In genomic region chr10:109668703-109669102, GRCh38 we compare ENCODE assay signal across 39 cellular contexts.
"Had no signal": no experiment of that assay in that cellular context is flagged by ENCODE, and none has a peak within 500 bp of the region (broad histone marks: within the 10 kb centered on the region; RNA-seq: fewer than 3 reads in every experiment).

No MANE protein-coding gene starts in this region.

- H3K9me3 ChIP-seq: adrenal gland, ascending aorta, body of pancreas had no signal

- DNase-seq: activated effector memory CD4-positive, alpha-beta T cell treated with anti-CD3 and anti-CD28 coated beads, Interleukin-2, amount 50 U/mL, for 16 hours; activated effector memory CD4-positive, alpha-beta T cell treated with Interleukin-2 at 50 U/mL for 16 hours; activated gamma-delta T cell; activated gamma-delta T cell treated with Interleukin-2 at 50 U/mL for 16 hours; activated naive CD4-positive, alpha-beta T cell; activated naive CD4-positive, alpha-beta T cell treated with anti-CD3 and anti-CD28 coated beads for 36 hours; activated naive CD4-positive, alpha-beta T cell treated with anti-CD3 and anti-CD28 coated beads, Interleukin-2, amount 10 ng/mL, durations not matched to agents 7 days and 5 days; activated naive CD4-positive, alpha-beta T cell treated with anti-CD3 and anti-CD28 coated beads, Interleukin-2, amount 50 U/mL, for 16 hours; activated naive CD4-positive, alpha-beta T cell treated with Interleukin-2 at 50 U/mL for 16 hours; activated naive CD8-positive, alpha-beta T cell treated with anti-CD3 and anti-CD28 coated beads for 36 hours; activated naive CD8-positive, alpha-beta T cell treated with anti-CD3 and anti-CD28 coated beads, Interleukin-2, amount 10 ng/mL, durations not matched to agents 7 days and 5 days; activated naive CD8-positive, alpha-beta T cell treated with anti-CD3 and anti-CD28 coated beads, Interleukin-2, amount 50 U/mL, for 24 hours; activated T-cell treated with anti-CD3 and anti-CD28 coated beads, Interleukin-2, amount 50 U/mL, for 1 hour; activated T-cell treated with anti-CD3 and anti-CD28 coated beads, Interleukin-2, amount 50 U/mL, for 24 hours; activated T-cell treated with anti-CD3 and anti-CD28 coated beads, Interleukin-2, amount 50 U/mL, for 4 hours; activated T-cell treated with anti-CD3 and anti-CD28 coated beads, Interleukin-2, amount 50 U/mL, for 48 hours; activated T-cell treated with anti-CD3 and anti-CD28 coated beads, Interleukin-2, amount 50 U/mL, for 72 hours; adrenal gland; amniotic stem cell; amygdala; anterior cingulate cortex; aorta; body of pancreas; brain microvascular endothelial cell; caudate nucleus; central memory CD4-positive, alpha-beta T cell; cerebellar nuclear complex had no signal

- H3K27ac Mint-ChIP-seq: activated naive CD4-positive, alpha-beta T cell treated with anti-CD3 and anti-CD28 coated beads for 36 hours; activated naive CD4-positive, alpha-beta T cell treated with anti-CD3 and anti-CD28 coated beads, Interleukin-2, amount 50 U/mL, for 24 hours; activated naive CD4-positive, alpha-beta T cell treated with anti-CD3 and anti-CD28 coated beads, Interleukin-2, amount 50 U/mL, for 72 hours; activated naive CD8-positive, alpha-beta T cell; activated naive CD8-positive, alpha-beta T cell treated with anti-CD3 and anti-CD28 coated beads for 36 hours; activated naive CD8-positive, alpha-beta T cell treated with anti-CD3 and anti-CD28 coated beads, Interleukin-2, amount 10 ng/mL, durations not matched to agents 7 days and 5 days; activated naive CD8-positive, alpha-beta T cell treated with anti-CD3 and anti-CD28 coated beads, Interleukin-2, amount 50 U/mL, for 24 hours; activated T-cell treated with anti-CD3 and anti-CD28 coated beads, Interleukin-2, amount 50 U/mL, for 24 hours; activated T-cell treated with anti-CD3 and anti-CD28 coated beads, Interleukin-2, amount 50 U/mL, for 72 hours; activated T-helper 1 cell treated with anti-CD3 and anti-CD28 coated beads, Interleukin-12 subunit alpha, Interleukin-12 subunit beta, Interleukin-2, Interleukin-4 antibody, amounts not matched to agents 30 ng/mL and 10 ng/mL and 1 ng/mL, durations not matched to agents 14 hours and 24 hours and 36 hours; activated T-helper 17 cell treated with anti-CD3 and anti-CD28 coated beads, Interleukin-2, amount 50 U/mL, for 72 hours; activated T-helper 2 cell treated with anti-CD3 and anti-CD28 coated beads, Interferon-gamma antibody, Interleukin-2, Interleukin-4, amounts not matched to agents 10 μg/mL and 5 μg/mL and 100 μg/mL, durations not matched to agents 14 hours and 24 hours and 36 hours; brain had no signal

- H3K36me3 ChIP-seq: adrenal gland, ascending aorta, brain microvascular endothelial cell, breast epithelium, cardiac muscle cell had no signal

- H3K4me3 ChIP-seq: adrenal gland, ascending aorta, body of pancreas, breast epithelium, cardiac muscle cell had no signal

- FAIRE-seq: astrocyte had no signal

- H3K27me3 Mint-ChIP-seq: activated naive CD4-positive, alpha-beta T cell treated with anti-CD3 and anti-CD28 coated beads, Interleukin-2, amount 10 ng/mL, durations not matched to agents 7 days and 5 days; activated naive CD8-positive, alpha-beta T cell treated with anti-CD3 and anti-CD28 coated beads for 36 hours; activated naive CD8-positive, alpha-beta T cell treated with anti-CD3 and anti-CD28 coated beads, Interleukin-2, amount 10 ng/mL, durations not matched to agents 7 days and 5 days; activated naive CD8-positive, alpha-beta T cell treated with anti-CD3 and anti-CD28 coated beads, Interleukin-2, amount 50 U/mL, for 24 hours; brain had no signal

- H3K36me3 Mint-ChIP-seq: activated naive CD4-positive, alpha-beta T cell treated with anti-CD3 and anti-CD28 coated beads, Interleukin-2, amount 10 ng/mL, durations not matched to agents 7 days and 5 days; activated naive CD4-positive, alpha-beta T cell treated with anti-CD3 and anti-CD28 coated beads, Interleukin-2, amount 50 U/mL, for 24 hours; activated naive CD4-positive, alpha-beta T cell treated with anti-CD3 and anti-CD28 coated beads, Interleukin-2, amount 50 U/mL, for 72 hours; activated naive CD8-positive, alpha-beta T cell; activated naive CD8-positive, alpha-beta T cell treated with anti-CD3 and anti-CD28 coated beads for 36 hours; activated naive CD8-positive, alpha-beta T cell treated with anti-CD3 and anti-CD28 coated beads, Interleukin-2, amount 10 ng/mL, durations not matched to agents 7 days and 5 days; brain had no signal

- H3K4me3 Mint-ChIP-seq: activated naive CD4-positive, alpha-beta T cell treated with anti-CD3 and anti-CD28 coated beads for 36 hours; activated naive CD4-positive, alpha-beta T cell treated with anti-CD3 and anti-CD28 coated beads, Interleukin-2, amount 10 ng/mL, durations not matched to agents 7 days and 5 days; activated naive CD4-positive, alpha-beta T cell treated with anti-CD3 and anti-CD28 coated beads, Interleukin-2, amount 50 U/mL, for 24 hours; activated naive CD8-positive, alpha-beta T cell; activated naive CD8-positive, alpha-beta T cell treated with anti-CD3 and anti-CD28 coated beads for 36 hours; activated naive CD8-positive, alpha-beta T cell treated with anti-CD3 and anti-CD28 coated beads, Interleukin-2, amount 10 ng/mL, durations not matched to agents 7 days and 5 days; activated naive CD8-positive, alpha-beta T cell treated with anti-CD3 and anti-CD28 coated beads, Interleukin-2, amount 50 U/mL, for 24 hours; activated T-cell treated with anti-CD3 and anti-CD28 coated beads, Interleukin-2, amount 50 U/mL, for 24 hours; activated T-cell treated with anti-CD3 and anti-CD28 coated beads, Interleukin-2, amount 50 U/mL, for 4 hours; activated T-cell treated with anti-CD3 and anti-CD28 coated beads, Interleukin-2, amount 50 U/mL, for 72 hours; activated T-helper 1 cell treated with anti-CD3 and anti-CD28 coated beads, Interleukin-12 subunit alpha, Interleukin-12 subunit beta, Interleukin-2, Interleukin-4 antibody, amounts not matched to agents 30 ng/mL and 10 ng/mL and 1 ng/mL, durations not matched to agents 14 hours and 24 hours and 36 hours; activated T-helper 17 cell treated with anti-CD3 and anti-CD28 coated beads, Interleukin-2, amount 50 U/mL, for 72 hours; brain; central memory CD8-positive, alpha-beta T cell had no signal

- ATAC-seq: activated naive CD4-positive, alpha-beta T cell treated with anti-CD3 and anti-CD28 coated beads, Interleukin-2, amount 50 U/mL, for 72 hours; activated naive CD8-positive, alpha-beta T cell treated with anti-CD3 and anti-CD28 coated beads, Interleukin-2, amount 50 U/mL, for 24 hours; activated T-cell treated with anti-CD3 and anti-CD28 coated beads, Interleukin-2, amount 50 U/mL, for 4 hours; activated T-cell treated with anti-CD3 and anti-CD28 coated beads, Interleukin-2, amount 50 U/mL, for 72 hours; activated T-helper 17 cell treated with anti-CD3 and anti-CD28 coated beads, Interleukin-2, amount 50 U/mL, for 72 hours; body of pancreas had no signal

- H3K27ac ChIP-seq: adrenal gland, ascending aorta, body of pancreas, brain microvascular endothelial cell, breast epithelium, cardiac muscle cell had no signal

- H3K27me3 ChIP-seq: adrenal gland, ascending aorta, body of pancreas, brain microvascular endothelial cell, breast epithelium, cardiac muscle cell had no signal

- H3K4me1 Mint-ChIP-seq: activated naive CD4-positive, alpha-beta T cell treated with anti-CD3 and anti-CD28 coated beads, Interleukin-2, amount 10 ng/mL, durations not matched to agents 7 days and 5 days; activated naive CD4-positive, alpha-beta T cell treated with anti-CD3 and anti-CD28 coated beads, Interleukin-2, amount 50 U/mL, for 24 hours; activated naive CD8-positive, alpha-beta T cell treated with anti-CD3 and anti-CD28 coated beads for 36 hours; activated naive CD8-positive, alpha-beta T cell treated with anti-CD3 and anti-CD28 coated beads, Interleukin-2, amount 10 ng/mL, durations not matched to agents 7 days and 5 days; activated naive CD8-positive, alpha-beta T cell treated with anti-CD3 and anti-CD28 coated beads, Interleukin-2, amount 50 U/mL, for 24 hours; activated T-helper 17 cell treated with anti-CD3 and anti-CD28 coated beads, Interleukin-2, amount 50 U/mL, for 72 hours; brain; central memory CD8-positive, alpha-beta T cell had no signal

- H3K4me1 ChIP-seq: adrenal gland, ascending aorta, body of pancreas, breast epithelium had no signal

- H3K9me3 Mint-ChIP-seq: activated naive CD4-positive, alpha-beta T cell treated with anti-CD3 and anti-CD28 coated beads for 36 hours; activated naive CD4-positive, alpha-beta T cell treated with anti-CD3 and anti-CD28 coated beads, Interleukin-2, amount 50 U/mL, for 24 hours; activated naive CD8-positive, alpha-beta T cell treated with anti-CD3 and anti-CD28 coated beads, Interleukin-2, amount 10 ng/mL, durations not matched to agents 7 days and 5 days; activated naive CD8-positive, alpha-beta T cell treated with anti-CD3 and anti-CD28 coated beads, Interleukin-2, amount 50 U/mL, for 24 hours; activated T-cell treated with anti-CD3 and anti-CD28 coated beads, Interleukin-2, amount 50 U/mL, for 24 hours; activated T-cell treated with anti-CD3 and anti-CD28 coated beads, Interleukin-2, amount 50 U/mL, for 4 hours; activated T-helper 1 cell treated with anti-CD3 and anti-CD28 coated beads, Interleukin-12 subunit alpha, Interleukin-12 subunit beta, Interleukin-2, Interleukin-4 antibody, amounts not matched to agents 30 ng/mL and 10 ng/mL and 1 ng/mL, durations not matched to agents 14 hours and 24 hours and 36 hours; activated T-helper 17 cell treated with anti-CD3 and anti-CD28 coated beads, Interleukin-2, amount 50 U/mL, for 72 hours; activated T-helper 2 cell treated with anti-CD3 and anti-CD28 coated beads, Interferon-gamma antibody, Interleukin-2, Interleukin-4, amounts not matched to agents 10 μg/mL and 5 μg/mL and 100 μg/mL, durations not matched to agents 14 hours and 24 hours and 36 hours had no signal
